In the genomic region with DNA sequence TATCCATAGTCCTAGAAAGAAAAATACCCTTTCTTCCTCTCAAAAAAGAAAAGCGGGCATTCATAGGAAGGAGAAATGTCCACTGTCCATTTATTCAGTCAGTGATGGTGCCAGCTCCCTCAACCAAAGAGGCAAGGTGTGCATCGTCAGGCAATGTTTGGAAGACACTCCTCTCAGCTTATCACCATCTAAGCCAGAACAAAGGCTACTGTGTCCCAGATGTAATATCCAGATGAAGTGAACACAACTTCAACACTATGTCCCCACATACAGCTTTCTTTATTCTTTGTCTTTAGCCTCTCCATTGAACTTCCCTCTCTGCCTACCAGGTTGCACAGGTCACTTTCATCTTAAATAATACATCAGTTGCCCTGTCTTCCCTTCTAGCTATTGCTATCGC, we compare ENCODE assay signal across 7 cellular contexts.
"Had no signal": no experiment of that assay in that cellular context is flagged by ENCODE, and none has a peak within 500 bp of the region (broad histone marks: within the 10 kb centered on the region; RNA-seq: fewer than 3 reads in every experiment).

No MANE protein-coding gene starts in this region.

- H3K4me3 Mint-ChIP-seq: IgD-negative memory B cell had no signal

- FAIRE-seq: HTR-8/SVneo had no signal

- H3K27ac Mint-ChIP-seq: IgD-negative memory B cell had no signal

- H3K4me2 ChIP-seq: KMS-11 had no signal

- DNase-seq: IMR-90, KBM-7, KG1 had no signal

- H3K27ac ChIP-seq: HL-60, KMS-11 had no signal

- H3K9ac ChIP-seq: KMS-11 had no signal

- H3K4me1 Mint-ChIP-seq: IgD-negative memory B cell had no signal
